Comparison of ENCODE assay signal across 8 cellular contexts in genomic region chr2:111897630-111897923, GRCh38. TPM values are rescaled to one million over a fixed set of nuclear protein-coding genes. Genes with fewer than 3 reads are reported as not detected.
DNase-seq lines count a peak whose midpoint lies in the region; ATAC-seq, FAIRE-seq and TF ChIP-seq lines count a peak whose summit lies in the region.

No MANE protein-coding gene starts in this region.

- no peaks in the 10 kb centered on the region for H4K20me1 ChIP-seq in astrocyte (ENCODE audit: insufficient read depth, low read length)

- no peak overlapping the region for H2BK120ac ChIP-seq in mesenchymal stem cell (ENCODE audit: low read depth, low read length)

- H3K27ac ChIP-seq in heart right ventricle (peak overlapping the region; percentile 76 to 95 (median 88)), astrocyte (ENCODE audit: low read depth, low read length) (no peak overlapping the region), mesenchymal stem cell (ENCODE audit: low read length, poor library complexity, severe bottlenecking) (peak overlapping the region; percentile 59), aorta (ENCODE audit: low read depth in 1 of 2, low read length in 2 of 2) (peak overlapping the region; percentile 3 to 93)

- H3K27me3 ChIP-seq in heart right ventricle (peaks cover 0 to 14% (median 0%) of the 10 kb centered on the region in 7 donors), astrocyte (ENCODE audit: insufficient read depth, low read length) (peaks cover 23% of the 10 kb centered on the region), mesenchymal stem cell (ENCODE audit: control insufficient read depth in 1 of 2, insufficient read depth in 1 of 2, low read length in 2 of 2) (peaks cover 0 to 36% of the 10 kb centered on the region in 2 experiments), aorta (ENCODE audit: control insufficient read depth in 1 of 2, insufficient read depth in 2 of 2, low read length in 1 of 2) (no peaks in the 10 kb centered on the region)

- H3K4me3 Mint-ChIP-seq in astrocyte (ENCODE audit: unreplicated experiment): peak overlapping the region; percentile 87

- H3K18ac ChIP-seq in mesenchymal stem cell (ENCODE audit: low read depth in 1 of 2, low read length in 2 of 2): peak overlapping the region; percentile 37 to 88

- no peak for FAIRE-seq in astrocyte (lab: Jason Lieb, UNC)

- H3K9ac ChIP-seq in astrocyte (ENCODE audit: low read length) (peak overlapping the region; percentile 70), mesenchymal stem cell (ENCODE audit: low read length) (peak overlapping the region; percentile 75)

- intact Hi-C loops in heart right ventricle (cut with DNase I): loop anchor here in 6 of 10 donors (2.0 to 10.0 kb wide), 4 partner anchors 75 to 357 kb away; partner anchors contain the start of gene ZC3H8 (in 1 of the 6)
- intact Hi-C loops in Right ventricle myocardium inferior (cut with DNase I): loop anchor here (5.0 kb wide), 2 partner anchors 75 to 685 kb away; partner anchors contain the start of gene CHCHD5
- intact Hi-C loops in aorta (cut with DNase I): loop anchor here (5.0 kb wide), 2 partner anchors 80 to 135 kb away; no protein-coding TSS in a partner anchor

- H3K36me3 Mint-ChIP-seq in astrocyte (ENCODE audit: low read depth, unreplicated experiment): no peaks in the 10 kb centered on the region

- peaks cover 0 to 50% (median 34%) of the 10 kb centered on the region in 9 donors for H3K4me1 ChIP-seq in heart right ventricle
- peaks cover 12% of the 10 kb centered on the region for H3K4me1 ChIP-seq in astrocyte (ENCODE audit: insufficient read depth, low read length)
- peaks cover 8% of the 10 kb centered on the region for H3K4me1 ChIP-seq in mesenchymal stem cell (ENCODE audit: control insufficient read depth, insufficient read depth, low read depth, low read length)
- no peaks in the 10 kb centered on the region for H3K4me1 ChIP-seq in aorta (ENCODE audit: control insufficient read depth in 1 of 2, insufficient read depth in 2 of 2, low read length in 2 of 2)

- no peak overlapping the region for H2AK5ac ChIP-seq in mesenchymal stem cell (ENCODE audit: low read length, severe bottlenecking)

- H3K4me3 ChIP-seq in heart right ventricle: peak overlapping the region; percentile 61 to 97 (median 92)
- H3K4me3 ChIP-seq in astrocyte (ENCODE audit: insufficient read depth, low read depth, low read length): peak overlapping the region; percentile 68
- peak overlapping the region; percentile 75 to 78 for H3K4me3 ChIP-seq in mesenchymal stem cell (ENCODE audit: insufficient read depth in 1 of 2, low read depth in 1 of 2, low read length in 2 of 2)
- peak overlapping the region; percentile 24 to 39 for H3K4me3 ChIP-seq in aorta (ENCODE audit: low read length in 2 of 2)

- no peak overlapping the region for H3K27ac Mint-ChIP-seq in astrocyte (ENCODE audit: unreplicated experiment)

- DNase-seq in heart right ventricle (no peak), Right ventricle myocardium inferior (ENCODE audit: missing footprints) (no peak), astrocyte (ENCODE audit: low read depth) (no peak), mesenchymal stem cell (no peak), aorta (no peak), GM03348 (ENCODE audit: low spot score) (no peak), NCI-H446 treated with DMSO at 0.1 percent for 48 hours (lab: John Stamatoyannopoulos, UW) (no peak), epidermal melanocyte (ENCODE audit: insufficient read length, low spot score) (no peak)

- H4K91ac ChIP-seq in mesenchymal stem cell (ENCODE audit: low read length): peak overlapping the region; percentile 57

- H3K36me3 ChIP-seq in heart right ventricle: peaks cover 0 to 6% (median 0%) of the 10 kb centered on the region in 9 donors
- H3K36me3 ChIP-seq in astrocyte (ENCODE audit: insufficient read depth, low read length): no peaks in the 10 kb centered on the region
- no peaks in the 10 kb centered on the region for H3K36me3 ChIP-seq in mesenchymal stem cell (ENCODE audit: control insufficient read depth in 1 of 2, insufficient read depth in 2 of 2, low read depth in 1 of 2, low read length in 2 of 2)
- H3K36me3 ChIP-seq in aorta (ENCODE audit: control insufficient read depth in 1 of 2, insufficient read depth in 2 of 2, low read length in 1 of 2): no peaks in the 10 kb centered on the region

- H2BK15ac ChIP-seq in mesenchymal stem cell (ENCODE audit: low read depth, poor library complexity, severe bottlenecking): no peak overlapping the region

- peak overlapping the region in 1 of 2 experiments; percentile 87 for H3K4ac ChIP-seq in mesenchymal stem cell (ENCODE audit: low read depth in 1 of 2, low read length in 2 of 2)

- H3K79me2 ChIP-seq in astrocyte (ENCODE audit: insufficient read depth, low read length): no peaks in the 10 kb centered on the region

- H3K14ac ChIP-seq in mesenchymal stem cell (ENCODE audit: low read length in 2 of 2): peak overlapping the region in 1 of 2 experiments; percentile 97

- H3K9me3 ChIP-seq in heart right ventricle: no peaks in the 10 kb centered on the region
- H3K9me3 ChIP-seq in astrocyte (ENCODE audit: insufficient read depth, low read depth, low read length): no peaks in the 10 kb centered on the region
- H3K9me3 ChIP-seq in mesenchymal stem cell (ENCODE audit: control insufficient read depth, low read length): no peaks in the 10 kb centered on the region
- no peaks in the 10 kb centered on the region for H3K9me3 ChIP-seq in aorta (ENCODE audit: control insufficient read depth, low read length)

- H3K4me1 Mint-ChIP-seq in astrocyte (ENCODE audit: low read depth, unreplicated experiment): no peaks in the 10 kb centered on the region

- H3K27me3 Mint-ChIP-seq in astrocyte (ENCODE audit: low read depth, unreplicated experiment): peaks cover 8% of the 10 kb centered on the region

- ATAC-seq in heart right ventricle (peak in 1 of 8 donors; percentile 1), Right ventricle myocardium inferior (no peak), aorta (ENCODE audit: low FRiP score) (no peak)

- WGBS in heart right ventricle, 2 donors: 2 to 5% methylated on average over 7 of the region's 7 CpGs
- 5% methylated on average over 6 of the region's 7 CpGs for WGBS in mesenchymal stem cell
- 1 to 2% methylated on average over 7 of the region's 7 CpGs for whole genome bisulfite sequencing in aorta, 2 donors

- H3K4me2 ChIP-seq in astrocyte (ENCODE audit: low read length) (peak overlapping the region; percentile 97), mesenchymal stem cell (ENCODE audit: low read length, poor library complexity, severe bottlenecking) (peak overlapping the region; percentile 85)

- H3K23ac ChIP-seq in mesenchymal stem cell (ENCODE audit: low read length in 2 of 2): peak overlapping the region in 1 of 2 experiments; percentile 76

- H2AFZ ChIP-seq in astrocyte (ENCODE audit: low read depth, low read length) (peak overlapping the region; percentile 98), mesenchymal stem cell (ENCODE audit: low read depth, low read length) (peak overlapping the region; percentile 57)

- peaks cover 4% of the 10 kb centered on the region for H3K79me1 ChIP-seq in mesenchymal stem cell (replicated peaks; ENCODE audit: low read length, poor library complexity, severe bottlenecking)

- TF ChIP-seq CTCF in heart right ventricle (IDR thresholded peaks at IDR 0.05) (no peak), astrocyte (IDR thresholded peaks at IDR 0.05; ENCODE audit: insufficient read depth, low read depth, low read length) (no peak)

- H2BK5ac ChIP-seq in mesenchymal stem cell (ENCODE audit: low read depth, low read length, poor library complexity, severe bottlenecking): no peak overlapping the region

- peak overlapping the region in 1 of 2 experiments; percentile 97 for H2BK12ac ChIP-seq in mesenchymal stem cell (ENCODE audit: low read length in 2 of 2)

- H4K8ac ChIP-seq in mesenchymal stem cell (ENCODE audit: low read length): peak overlapping the region; percentile 24

- H3K9me3 Mint-ChIP-seq in astrocyte (ENCODE audit: unreplicated experiment): no peaks in the 10 kb centered on the region

RNA-seq across cellular contexts. Expression of gene MERTK, which starts 0.8 kb away (rescaled TPM):
- total RNA-seq in heart right ventricle (1 to 10 TPM; 2.3 to 8.9 (median 3.9) TPM), Right ventricle myocardium inferior (6.6 TPM), astrocyte (5.1 and 6.5 TPM in 2 replicates), aorta (10 to 100 TPM; 29.7 to 61.3 TPM)
- polyA plus RNA-seq in heart right ventricle (1 to 10 TPM; 3.0 to 4.5 TPM), aorta (10 to 100 TPM in 1 of 2 donors, 1 to 10 TPM in 1; 9.6 to 18.8 TPM)
- polyA plus RNA-seq in mesenchymal stem cell (2013, experiment 1 of 2): 2.6 TPM
- 2.7 TPM for polyA plus RNA-seq in mesenchymal stem cell (2013, experiment 2 of 2)

RNA-seq across cellular contexts. Expression of gene ANAPC1, which starts 13.6 kb away (rescaled TPM):
- 10 to 100 TPM; 12.0 to 23.2 (median 19.4) TPM for total RNA-seq in heart right ventricle
- 1 to 10 TPM; 3.9 to 4.4 TPM for polyA plus RNA-seq in heart right ventricle
- 18.6 TPM for total RNA-seq in Right ventricle myocardium inferior
- total RNA-seq in astrocyte: 40.0 and 40.7 TPM in 2 replicates
- polyA plus RNA-seq in mesenchymal stem cell (2013, experiment 1 of 2): 11.0 TPM
- polyA plus RNA-seq in mesenchymal stem cell (2013, experiment 2 of 2): 9.5 TPM
- total RNA-seq in aorta: 10 to 100 TPM; 29.2 to 35.1 TPM
- polyA plus RNA-seq in aorta: 1 to 10 TPM; 4.1 to 6.3 TPM

Comparison
In these comparisons a context has a peak if more than half of its experiments do, and no peak if none do; other contexts are left out.
1. H3K4me3 ChIP-seq: peak in every context shown above with its lines; median percentile 92 in heart right ventricle; 76 in mesenchymal stem cell; 68 in astrocyte; 32 in aorta.